ENCODE assay signal across 1 cellular context in the genomic region with DNA sequence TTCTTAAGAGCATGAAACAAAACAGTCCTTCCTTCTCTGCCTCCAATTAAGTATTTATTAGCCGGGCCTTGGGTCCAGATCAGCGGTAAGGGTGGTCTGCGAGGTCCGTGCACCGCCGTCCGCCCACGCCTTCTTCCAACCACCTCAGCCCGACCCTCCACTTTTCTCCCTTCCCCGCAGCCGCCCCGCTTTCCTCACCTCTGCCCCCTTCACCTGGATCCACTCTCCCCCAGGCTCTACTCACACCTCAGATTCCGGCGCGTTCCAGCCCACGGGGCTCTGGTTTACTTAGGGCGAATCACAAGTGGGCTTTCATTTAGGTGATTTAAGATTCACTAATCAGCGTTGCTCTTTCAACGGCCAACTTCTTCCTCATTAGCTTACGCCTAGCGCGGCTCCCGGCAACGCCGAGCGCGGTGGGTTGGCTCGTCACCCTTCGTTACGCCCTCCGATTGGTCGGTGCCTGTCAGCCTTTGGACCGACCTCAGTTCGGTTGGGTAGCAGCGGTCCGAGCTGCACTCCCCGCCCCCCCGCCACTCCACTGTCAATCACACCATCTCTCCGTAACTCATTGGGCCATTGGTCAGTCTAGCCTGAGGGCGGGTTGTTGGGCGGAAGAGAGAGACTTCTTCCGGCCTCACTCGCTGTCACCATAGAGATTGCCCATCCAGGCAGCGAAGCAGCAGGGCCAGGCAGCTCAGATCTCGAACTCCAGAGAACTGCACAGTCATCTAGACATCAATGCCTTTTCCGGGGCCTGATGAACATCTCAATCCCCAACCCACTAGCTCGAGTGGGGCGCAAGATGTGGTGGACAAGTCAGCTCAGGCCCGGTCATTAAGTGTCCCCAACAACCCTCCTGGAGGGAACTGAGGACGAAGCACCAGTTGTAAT.
TF ChIP-seq lines count a peak whose summit lies in the region.

Gene TMEM218 (minus strand): TSS at position 286 of the 894 bp plus-strand sequence. CDS start 9,385 bp downstream, outside the sequence.

TF ChIP-seq in liver, 16 proteins besides CTCF, POLR2A, EP300 and RAD21 (continued from another document):
- TF ChIP-seq, protein P1, sequence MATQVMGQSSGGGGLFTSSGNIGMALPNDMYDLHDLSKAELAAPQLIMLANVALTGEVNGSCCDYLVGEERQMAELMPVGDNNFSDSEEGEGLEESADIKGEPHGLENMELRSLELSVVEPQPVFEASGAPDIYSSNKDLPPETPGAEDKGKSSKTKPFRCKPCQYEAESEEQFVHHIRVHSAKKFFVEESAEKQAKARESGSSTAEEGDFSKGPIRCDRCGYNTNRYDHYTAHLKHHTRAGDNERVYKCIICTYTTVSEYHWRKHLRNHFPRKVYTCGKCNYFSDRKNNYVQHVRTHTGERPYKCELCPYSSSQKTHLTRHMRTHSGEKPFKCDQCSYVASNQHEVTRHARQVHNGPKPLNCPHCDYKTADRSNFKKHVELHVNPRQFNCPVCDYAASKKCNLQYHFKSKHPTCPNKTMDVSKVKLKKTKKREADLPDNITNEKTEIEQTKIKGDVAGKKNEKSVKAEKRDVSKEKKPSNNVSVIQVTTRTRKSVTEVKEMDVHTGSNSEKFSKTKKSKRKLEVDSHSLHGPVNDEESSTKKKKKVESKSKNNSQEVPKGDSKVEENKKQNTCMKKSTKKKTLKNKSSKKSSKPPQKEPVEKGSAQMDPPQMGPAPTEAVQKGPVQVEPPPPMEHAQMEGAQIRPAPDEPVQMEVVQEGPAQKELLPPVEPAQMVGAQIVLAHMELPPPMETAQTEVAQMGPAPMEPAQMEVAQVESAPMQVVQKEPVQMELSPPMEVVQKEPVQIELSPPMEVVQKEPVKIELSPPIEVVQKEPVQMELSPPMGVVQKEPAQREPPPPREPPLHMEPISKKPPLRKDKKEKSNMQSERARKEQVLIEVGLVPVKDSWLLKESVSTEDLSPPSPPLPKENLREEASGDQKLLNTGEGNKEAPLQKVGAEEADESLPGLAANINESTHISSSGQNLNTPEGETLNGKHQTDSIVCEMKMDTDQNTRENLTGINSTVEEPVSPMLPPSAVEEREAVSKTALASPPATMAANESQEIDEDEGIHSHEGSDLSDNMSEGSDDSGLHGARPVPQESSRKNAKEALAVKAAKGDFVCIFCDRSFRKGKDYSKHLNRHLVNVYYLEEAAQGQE (IDR thresholded peaks at IDR 0.05), result peak; percentile 58
- TF ChIP-seq ZBTB33 (IDR thresholded peaks at IDR 0.05) (no peak), HNF4G (IDR thresholded peaks at IDR 0.05) (peak; percentile 13), EGR1 (IDR thresholded peaks at IDR 0.05; ENCODE audit: low read depth in 2 of 2) (no peak), FOXA1 (IDR thresholded peaks at IDR 0.05) (no peak), JUND (IDR thresholded peaks at IDR 0.05) (peak in 1 of 2 donors; percentile 15), RXRA (IDR thresholded peaks at IDR 0.05) (peak; percentile 40 to 59), GABPA (IDR thresholded peaks at IDR 0.05 in 1 of 2, conservative IDR thresholded peaks at IDR 0.05 in 1 of 2) (peak; percentile 82 to 95), TAF1 (conservative IDR thresholded peaks at IDR 0.05) (no peak), FOXA2 (IDR thresholded peaks at IDR 0.05) (no peak)
- TF ChIP-seq, protein P2, sequence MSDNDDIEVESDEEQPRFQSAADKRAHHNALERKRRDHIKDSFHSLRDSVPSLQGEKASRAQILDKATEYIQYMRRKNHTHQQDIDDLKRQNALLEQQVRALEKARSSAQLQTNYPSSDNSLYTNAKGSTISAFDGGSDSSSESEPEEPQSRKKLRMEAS (IDR thresholded peaks at IDR 0.05), result peak; percentile 26
